In genomic region chr5:78541058-78541624, GRCh38 we compare ENCODE assay signal across 16 cellular contexts.
DNase-seq lines count a peak whose midpoint lies in the region; ATAC-seq and TF ChIP-seq lines count a peak whose summit lies in the region.
"Had no signal": no experiment of that assay in that cellular context is flagged by ENCODE, and none has a peak within 500 bp of the region (broad histone marks: within the 10 kb centered on the region; RNA-seq: fewer than 3 reads in every experiment).

No MANE protein-coding gene starts in this region.

- H3K36me3 Mint-ChIP-seq in nephron (ENCODE audit: low read depth) (peaks cover 5% of the 10 kb centered on the region), type B pancreatic cell (peaks cover 3% of the 10 kb centered on the region)

- H3K9me3 ChIP-seq in heart left ventricle, result no peaks in the 10 kb centered on the region
- H3K9me3 ChIP-seq: A549, MG63 had no signal

- ATAC-seq in heart left ventricle (no peak), left ventricle myocardium superior (no peak)
- ATAC-seq: A549; activated naive CD8-positive, alpha-beta T cell treated with anti-CD3 and anti-CD28 coated beads, Interleukin-2, amount 50 U/mL, for 24 hours had no signal

- H3K4me3 Mint-ChIP-seq in nephron, result peak overlapping the region in 2 of 3 experiments; percentile 14 to 56
- H3K4me3 Mint-ChIP-seq in type B pancreatic cell, result peak overlapping the region; percentile 62
- H3K4me3 Mint-ChIP-seq: activated naive CD8-positive, alpha-beta T cell treated with anti-CD3 and anti-CD28 coated beads, Interleukin-2, amount 50 U/mL, for 24 hours; activated T-cell treated with anti-CD3 and anti-CD28 coated beads, Interleukin-2, amount 50 U/mL, for 24 hours had no signal

- H3K4me1 Mint-ChIP-seq in nephron, result peaks cover 92% of the 10 kb centered on the region
- H3K4me1 Mint-ChIP-seq in type B pancreatic cell (ENCODE audit: unreplicated experiment), result peaks cover 56% of the 10 kb centered on the region
- H3K4me1 Mint-ChIP-seq: activated naive CD8-positive, alpha-beta T cell treated with anti-CD3 and anti-CD28 coated beads, Interleukin-2, amount 50 U/mL, for 24 hours had no signal

- H3K27ac ChIP-seq in heart left ventricle, result peak overlapping the region in 8 of 12 donors; percentile 35 to 88 (median 52)
- peak overlapping the region in 54 of 59 donors; percentile 12 to 85 (median 70) for H3K27ac ChIP-seq in dorsolateral prefrontal cortex

- intact Hi-C loops in heart left ventricle (cut with DNase I), result loop anchor here in 6 of 10 donors (5.0 to 10.0 kb wide), 5 partner anchors 54 to 366 kb away; partner anchors contain the start of gene LHFPL2 (in 1 of the 6)
- intact Hi-C loops in left ventricle myocardium superior (cut with micrococcal nuclease), result no loop called here
- intact Hi-C loops in dorsolateral prefrontal cortex (cut with DNase I), result loop anchor here in 1 of 2 donors (2.0 to 10.0 kb wide), 2 partner anchors 106 to 424 kb away; no protein-coding TSS in a partner anchor
- intact Hi-C loops in posterior vena cava (cut with DNase I), result loop anchor here in 1 of 2 donors (10.0 kb wide), 1 partner anchor 54 kb away; no protein-coding TSS in a partner anchor

- H3K36me3 ChIP-seq in heart left ventricle, result no peaks in the 10 kb centered on the region
- H3K36me3 ChIP-seq: MG63 had no signal

- H3K27me3 ChIP-seq in heart left ventricle (no peaks in the 10 kb centered on the region), dorsolateral prefrontal cortex (no peaks in the 10 kb centered on the region)
- H3K27me3 ChIP-seq: MG63 had no signal

- CTCF ChIA-PET in GM10248 (lab: Yijun Ruan, JAX), result interaction anchor here (0.9 to 1.6 kb wide), 6 partner anchors 10 to 221 kb away, joined by 3 to 4 read pairs (median 4); no protein-coding TSS in a partner anchor

- H3K9me3 Mint-ChIP-seq in nephron, result no peaks in the 10 kb centered on the region
- no peaks in the 10 kb centered on the region for H3K9me3 Mint-ChIP-seq in type B pancreatic cell
- H3K9me3 Mint-ChIP-seq: activated naive CD8-positive, alpha-beta T cell treated with anti-CD3 and anti-CD28 coated beads, Interleukin-2, amount 50 U/mL, for 24 hours; activated T-cell treated with anti-CD3 and anti-CD28 coated beads, Interleukin-2, amount 50 U/mL, for 24 hours had no signal

- no peak for TF ChIP-seq CTCF in heart left ventricle (IDR thresholded peaks at IDR 0.05)
- no peak for TF ChIP-seq CTCF in dorsolateral prefrontal cortex (IDR thresholded peaks at IDR 0.05 in 54 of 56, conservative IDR thresholded peaks at IDR 0.05 in 2 of 56; ENCODE audit: low read depth in 1 of 56, partially characterized antibody in 56 of 56)
- no peak for TF ChIP-seq CTCF in nephron (IDR thresholded peaks at IDR 0.05; ENCODE audit: unreplicated experiment in 3 of 3)
- TF ChIP-seq CTCF in type B pancreatic cell (conservative IDR thresholded peaks at IDR 0.05), result no peak
- TF ChIP-seq CTCF in GM10248 (IDR thresholded peaks at IDR 0.05; ENCODE audit: control extremely low read depth, extremely low read depth, low read depth, missing control alignments), result no peak

- peak overlapping the region; percentile 91 to 98 (median 94) for H3K27ac Mint-ChIP-seq in nephron
- peak overlapping the region; percentile 66 for H3K27ac Mint-ChIP-seq in type B pancreatic cell
- H3K27ac Mint-ChIP-seq: activated naive CD8-positive, alpha-beta T cell treated with anti-CD3 and anti-CD28 coated beads, Interleukin-2, amount 50 U/mL, for 24 hours; activated T-cell treated with anti-CD3 and anti-CD28 coated beads, Interleukin-2, amount 50 U/mL, for 24 hours had no signal

- H3K27me3 Mint-ChIP-seq in nephron (ENCODE audit: low read depth) (no peaks in the 10 kb centered on the region), type B pancreatic cell (no peaks in the 10 kb centered on the region)
- H3K27me3 Mint-ChIP-seq: activated naive CD8-positive, alpha-beta T cell treated with anti-CD3 and anti-CD28 coated beads, Interleukin-2, amount 50 U/mL, for 24 hours had no signal

- no peak overlapping the region for H3K4me3 ChIP-seq in heart left ventricle
- peak overlapping the region in 4 of 59 donors; percentile 7 to 28 (median 20) for H3K4me3 ChIP-seq in dorsolateral prefrontal cortex
- H3K4me3 ChIP-seq: A549, MG63 had no signal

- POLR2A ChIA-PET in GM10248 (lab: Yijun Ruan, JAX), result no interaction called here

- no peak for TF ChIP-seq POLR2A in heart left ventricle (IDR thresholded peaks at IDR 0.05)

- peaks cover 0 to 79% (median 30%) of the 10 kb centered on the region in 12 donors for H3K4me1 ChIP-seq in heart left ventricle

- DNase-seq in heart left ventricle (no peak), left ventricle myocardium superior (no peak), dorsolateral prefrontal cortex (no peak), type B pancreatic cell (ENCODE audit: extremely low spot score, unreplicated experiment) (no peak), posterior vena cava (ENCODE audit: low spot score) (no peak), GM10248 (ENCODE audit: extremely low spot score) (no peak)
- no peak for DNase-seq in activated CD4-positive, CD25-positive, alpha-beta regulatory T cell (lab: John Stamatoyannopoulos, UW)
- DNase-seq: activated CD4-positive, alpha-beta T cell treated with anti-CD3 and anti-CD28 coated beads, Interleukin-2, amount 50 U/mL, for 1 hour; activated naive CD8-positive, alpha-beta T cell treated with anti-CD3 and anti-CD28 coated beads, Interleukin-2, amount 50 U/mL, for 24 hours; activated T-cell treated with anti-CD3 and anti-CD28 coated beads, Interleukin-2, amount 50 U/mL, for 24 hours; cortex of kidney; MG63; stimulated activated CD4-positive, alpha-beta T cell treated with anti-CD3 and anti-CD28 coated beads, Interleukin-1b, Interleukin-23, amount 100 ng/mL, for 48 hours; T-helper 2 cell had no signal

- 82 to 93% (median 92%) methylated on average over 10 of the region's 10 CpGs for WGBS in heart left ventricle, 4 donors
